29 cellular contexts compared by ENCODE assay signal in the genomic region with DNA sequence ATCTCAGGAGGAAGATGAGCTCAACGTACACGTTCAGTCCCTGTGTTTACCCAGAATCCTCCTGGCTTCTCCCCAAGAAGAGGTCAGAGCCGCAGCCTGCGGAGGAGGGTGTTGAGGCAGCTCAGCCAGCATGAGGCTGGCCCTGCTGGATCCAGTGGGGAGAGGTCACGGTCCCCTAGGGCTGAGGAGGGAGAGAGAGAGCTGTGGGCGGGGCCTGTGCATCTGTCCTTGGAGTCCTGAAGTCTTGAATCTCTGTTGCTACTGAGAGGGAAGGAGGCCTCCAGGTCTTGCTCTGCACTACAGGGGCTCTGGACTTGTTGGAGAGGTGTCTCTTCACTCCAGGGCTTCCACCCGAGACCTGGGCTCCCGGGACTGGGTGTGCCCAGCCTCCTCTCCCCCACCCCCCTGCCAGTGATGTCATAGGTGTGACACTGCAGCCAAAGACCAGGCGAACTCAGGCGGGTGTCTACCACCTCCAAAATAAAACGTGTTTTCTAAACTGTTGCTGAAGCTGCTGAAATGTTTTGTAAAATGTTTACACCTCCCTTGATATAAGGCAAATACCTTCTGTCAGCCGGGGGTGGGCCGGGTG.
"Had no signal": no experiment of that assay in that cellular context is flagged by ENCODE, and none has a peak within 500 bp of the region (broad histone marks: within the 10 kb centered on the region; RNA-seq: fewer than 3 reads in every experiment).

No MANE protein-coding gene starts in this region.

- H3K27me3 Mint-ChIP-seq: activated CD4-positive, alpha-beta memory T cell treated with anti-CD3 and anti-CD28 coated beads, Interleukin-2, amount 10 ng/mL, durations not matched to agents 7 days and 5 days; activated naive CD8-positive, alpha-beta T cell treated with anti-CD3 and anti-CD28 coated beads, Interleukin-2, amount 10 ng/mL, durations not matched to agents 7 days and 5 days had no signal

- H3K9me3 ChIP-seq: adrenal gland, MG63 had no signal

- H3K36me3 Mint-ChIP-seq: activated naive CD8-positive, alpha-beta T cell treated with anti-CD3 and anti-CD28 coated beads, Interleukin-2, amount 10 ng/mL, durations not matched to agents 7 days and 5 days had no signal

- DNase-seq: activated CD4-positive, alpha-beta memory T cell treated with anti-CD3 and anti-CD28 coated beads, Interleukin-2, amount 10 ng/mL, durations not matched to agents 7 days and 5 days; activated CD4-positive, alpha-beta T cell treated with anti-CD3 and anti-CD28 coated beads for 36 hours; activated CD4-positive, alpha-beta T cell treated with anti-CD3 and anti-CD28 coated beads, Interleukin-2, amount 50 U/mL, for 1 hour; activated naive CD4-positive, alpha-beta T cell treated with anti-CD3 and anti-CD28 coated beads, Interleukin-2, amount 50 U/mL, for 16 hours; activated naive CD8-positive, alpha-beta T cell treated with anti-CD3 and anti-CD28 coated beads, Interleukin-2, amount 10 ng/mL, durations not matched to agents 7 days and 5 days; activated T-cell treated with anti-CD3 and anti-CD28 coated beads for 4 hours; activated T-cell treated with anti-CD3 and anti-CD28 coated beads, Interleukin-2, amount 50 U/mL, for 48 hours; adrenal gland; anterior cingulate cortex; MG63; MV-4-11; NCI-H1092 treated with DMSO at 0.1 percent for 48 hours; NCI-H1417 treated with DMSO at 0.1 percent for 48 hours; NCI-H1694; NCI-H2029; NCI-H2107; NCI-H2171 treated with DMSO at 0.1 percent for 48 hours; NCI-H226; NCI-H526; NCI-H774; NK-92 treated with Interleukin-12 subunit alpha and Interleukin-12 subunit beta, amount 100 ng/mL, for 24 hours; OCI-M1; RPMI8226; T-helper 1 cell had no signal

- H3K9me3 Mint-ChIP-seq: activated CD4-positive, alpha-beta memory T cell treated with anti-CD3 and anti-CD28 coated beads, Interleukin-2, amount 10 ng/mL, durations not matched to agents 7 days and 5 days; activated naive CD8-positive, alpha-beta T cell treated with anti-CD3 and anti-CD28 coated beads, Interleukin-2, amount 10 ng/mL, durations not matched to agents 7 days and 5 days had no signal

- H3K27me3 ChIP-seq: adrenal gland, MG63 had no signal

- H3K4me3 ChIP-seq: adrenal gland, breast epithelium, MG63, SK-N-MC had no signal

- H3K4me3 Mint-ChIP-seq: activated CD4-positive, alpha-beta memory T cell treated with anti-CD3 and anti-CD28 coated beads, Interleukin-2, amount 10 ng/mL, durations not matched to agents 7 days and 5 days; activated CD4-positive, alpha-beta T cell treated with anti-CD3 and anti-CD28 coated beads for 36 hours; activated naive CD8-positive, alpha-beta T cell treated with anti-CD3 and anti-CD28 coated beads, Interleukin-2, amount 10 ng/mL, durations not matched to agents 7 days and 5 days; activated T-helper 17 cell treated with anti-CD3 and anti-CD28 coated beads, Interleukin-2, amount 50 U/mL, for 72 hours had no signal

- H3K27ac ChIP-seq: adrenal gland, breast epithelium, SK-N-MC, VCaP had no signal

- ATAC-seq: activated CD4-positive, alpha-beta T cell treated with anti-CD3 and anti-CD28 coated beads for 36 hours; activated T-helper 17 cell treated with anti-CD3 and anti-CD28 coated beads, Interleukin-2, amount 50 U/mL, for 72 hours; Panc1 had no signal

- H3K36me3 ChIP-seq: adrenal gland, breast epithelium, MG63 had no signal

- H3K27ac Mint-ChIP-seq: activated CD4-positive, alpha-beta memory T cell treated with anti-CD3 and anti-CD28 coated beads, Interleukin-2, amount 10 ng/mL, durations not matched to agents 7 days and 5 days; activated CD4-positive, alpha-beta T cell treated with anti-CD3 and anti-CD28 coated beads for 36 hours; activated naive CD8-positive, alpha-beta T cell treated with anti-CD3 and anti-CD28 coated beads, Interleukin-2, amount 10 ng/mL, durations not matched to agents 7 days and 5 days; activated T-helper 17 cell treated with anti-CD3 and anti-CD28 coated beads, Interleukin-2, amount 50 U/mL, for 72 hours had no signal

- H3K4me1 Mint-ChIP-seq: activated CD4-positive, alpha-beta memory T cell treated with anti-CD3 and anti-CD28 coated beads, Interleukin-2, amount 10 ng/mL, durations not matched to agents 7 days and 5 days; activated CD4-positive, alpha-beta T cell treated with anti-CD3 and anti-CD28 coated beads for 36 hours; activated naive CD8-positive, alpha-beta T cell treated with anti-CD3 and anti-CD28 coated beads, Interleukin-2, amount 10 ng/mL, durations not matched to agents 7 days and 5 days; activated T-helper 17 cell treated with anti-CD3 and anti-CD28 coated beads, Interleukin-2, amount 50 U/mL, for 72 hours had no signal

- H3K4me1 ChIP-seq: adrenal gland, breast epithelium had no signal
